Comparison of ENCODE assay signal across 8 cellular contexts in the genomic region with DNA sequence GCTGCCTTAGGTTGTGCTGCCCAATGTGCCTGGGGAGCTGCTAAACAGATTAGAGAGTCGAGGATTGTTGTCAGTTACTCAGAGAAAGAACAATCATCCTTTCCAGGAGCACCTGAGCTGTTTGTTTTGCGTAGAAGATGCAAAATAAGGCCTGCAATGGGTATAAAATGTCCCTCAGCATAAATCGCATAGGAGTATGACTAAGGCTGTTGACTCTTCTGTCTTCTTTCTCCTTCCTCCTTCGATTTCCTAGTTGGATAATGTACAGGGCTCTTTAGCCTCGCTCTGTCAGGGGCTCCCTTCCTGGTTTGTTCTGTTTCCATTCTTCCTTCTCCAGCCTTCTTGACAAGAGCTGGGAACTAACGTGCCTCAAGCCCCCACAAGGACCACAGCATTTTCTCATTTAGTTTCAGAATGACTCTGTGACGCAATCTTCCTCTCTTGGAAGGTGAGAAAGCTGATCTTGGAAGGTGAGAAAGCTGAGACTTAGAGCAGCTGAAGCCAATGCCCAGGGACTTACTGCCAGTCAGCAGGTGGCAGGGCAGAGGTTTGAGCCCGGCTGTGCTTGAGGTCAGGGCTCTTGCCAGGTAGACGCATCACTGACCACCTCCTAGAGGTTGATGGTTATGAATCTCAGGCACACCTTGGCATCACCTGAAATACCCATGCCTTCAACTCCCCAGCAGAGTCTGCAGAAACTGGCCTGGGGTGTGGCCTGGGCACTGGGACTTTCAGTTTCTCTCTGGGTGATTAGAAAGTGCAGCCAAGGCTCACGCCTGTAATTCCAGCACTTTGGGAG. TPM values are rescaled to one million over a fixed set of nuclear protein-coding genes. Genes with fewer than 3 reads are reported as not detected.
DNase-seq lines count a peak whose midpoint lies in the region; ATAC-seq and FAIRE-seq lines count a peak whose summit lies in the region.
"Not testable (repeated sequence)": the region's sequence is repeated elsewhere in the genome, so short reads cannot be mapped to it uniquely, and the experiment has no call there.

No MANE protein-coding gene starts in this region.

- not testable (repeated sequence) for H3K36me3 ChIP-seq in small intestine (ENCODE audit: control insufficient read depth in 2 of 2, insufficient read depth in 2 of 2, low read length in 2 of 2)

- H3K36me3 Mint-ChIP-seq in T-helper 1 cell treated with Interleukin-12 subunit alpha and Interleukin-12 subunit beta and Interleukin-4 antibody, amounts not matched to agents 30 μg/mL and 1 μg/mL, for 36 hours (ENCODE audit: low read depth); central memory CD8-positive, alpha-beta T cell (ENCODE audit: insufficient read depth): not testable (repeated sequence)

- not testable (repeated sequence) for H3K4me1 Mint-ChIP-seq in T-helper 1 cell treated with Interleukin-12 subunit alpha and Interleukin-12 subunit beta and Interleukin-4 antibody, amounts not matched to agents 30 μg/mL and 1 μg/mL, for 36 hours (ENCODE audit: low read depth)
- peaks cover 14% of the 10 kb centered on the region for H3K4me1 Mint-ChIP-seq in central memory CD8-positive, alpha-beta T cell

- not testable (repeated sequence) for H3K4me3 Mint-ChIP-seq in T-helper 1 cell treated with Interleukin-12 subunit alpha and Interleukin-12 subunit beta and Interleukin-4 antibody, amounts not matched to agents 30 μg/mL and 1 μg/mL, for 36 hours
- peak overlapping the region; percentile 70 for H3K4me3 Mint-ChIP-seq in central memory CD8-positive, alpha-beta T cell

- peak overlapping the region in 1 of 2 donors; percentile 55 for H3K27ac ChIP-seq in small intestine (ENCODE audit: low read depth in 1 of 2, low read length in 1 of 2)

- H3K27me3 ChIP-seq in small intestine (ENCODE audit: control insufficient read depth in 2 of 2, insufficient read depth in 2 of 2, low read length in 2 of 2) = not testable (repeated sequence)

- H3K27ac Mint-ChIP-seq in T-helper 1 cell treated with Interleukin-12 subunit alpha and Interleukin-12 subunit beta and Interleukin-4 antibody, amounts not matched to agents 30 μg/mL and 1 μg/mL, for 36 hours = peak overlapping the region; percentile 1
- peak overlapping the region; percentile 90 for H3K27ac Mint-ChIP-seq in central memory CD8-positive, alpha-beta T cell (ENCODE audit: low read depth)

- ATAC-seq in GM18498 (IDR thresholded peaks at IDR 0.05; ENCODE audit: unreplicated experiment) (peak; percentile 69), GM19372 (IDR thresholded peaks at IDR 0.05; ENCODE audit: low read depth, unreplicated experiment) (peak; percentile 31), GM21723 (IDR thresholded peaks at IDR 0.05; ENCODE audit: unreplicated experiment) (peak; percentile 61), HG02973 (IDR thresholded peaks at IDR 0.05; ENCODE audit: unreplicated experiment) (peak; percentile 61), HG03457 (IDR thresholded peaks at IDR 0.05; ENCODE audit: unreplicated experiment) (peak; percentile 49)
- ATAC-seq in central memory CD8-positive, alpha-beta T cell (replicated peaks; ENCODE audit: extremely low read depth, poor library complexity, severe bottlenecking) = peak; percentile 71

- not testable (repeated sequence) for H3K9me3 Mint-ChIP-seq in T-helper 1 cell treated with Interleukin-12 subunit alpha and Interleukin-12 subunit beta and Interleukin-4 antibody, amounts not matched to agents 30 μg/mL and 1 μg/mL, for 36 hours; central memory CD8-positive, alpha-beta T cell

- not testable (repeated sequence) for H3K4me3 ChIP-seq in small intestine (ENCODE audit: low read depth in 1 of 2, low read length in 2 of 2)

- WGBS in small intestine, 3 donors = 15 to 52% (median 19%) methylated on average over 4 to 5 of the region's 10 CpGs

- not testable (repeated sequence) for H3K27me3 Mint-ChIP-seq in T-helper 1 cell treated with Interleukin-12 subunit alpha and Interleukin-12 subunit beta and Interleukin-4 antibody, amounts not matched to agents 30 μg/mL and 1 μg/mL, for 36 hours (ENCODE audit: low read depth); central memory CD8-positive, alpha-beta T cell

- not testable (repeated sequence) for H3K9me3 ChIP-seq in small intestine (ENCODE audit: control insufficient read depth, low read depth)

- DNase-seq in central memory CD8-positive, alpha-beta T cell (ENCODE audit: low spot score in 2 of 2) = not testable (repeated sequence)
- DNase-seq in small intestine = peak; percentile 59

- FAIRE-seq in small intestine (lab: Jason Lieb, UNC) = not testable (repeated sequence)

- H3K4me1 ChIP-seq in small intestine (ENCODE audit: control insufficient read depth in 2 of 2, insufficient read depth in 1 of 2, low read depth in 1 of 2, low read length in 1 of 2) = not testable (repeated sequence)

RNA-seq across cellular contexts. Expression of a gene that starts 1.5 kb away (rescaled TPM):
- polyA plus RNA-seq in small intestine = 10 to 100 TPM in 1 of 3 donors, 1 to 10 TPM in 2; 3.0 to 64.0 (median 9.8) TPM

RNA-seq across cellular contexts. Expression of a gene that starts 19.1 kb away (rescaled TPM):
- 1 to 10 TPM; 1.1 to 9.2 (median 4.9) TPM for polyA plus RNA-seq in small intestine

RNA-seq across cellular contexts. Expression of a gene that starts 30.9 kb away (rescaled TPM):
- under 1 TPM in 1 of 3 donors, not detected in 2; 0.15 TPM for polyA plus RNA-seq in small intestine

RNA-seq across cellular contexts. Expression of a gene that starts 54.4 kb away (rescaled TPM):
- 10 to 100 TPM in 2 of 3 donors, 1 to 10 TPM in 1; 9.0 to 25.0 (median 11.6) TPM for polyA plus RNA-seq in small intestine

RNA-seq across cellular contexts. Expression of a gene that starts 54.8 kb away (rescaled TPM):
- polyA plus RNA-seq in small intestine = 10 to 100 TPM; 23.1 to 28.9 (median 25.7) TPM
